ENCODE assay signal across 1 cellular context in genomic region chr5:84303315-84303714, GRCh38.
TF ChIP-seq lines count a peak whose summit lies in the region.

No MANE protein-coding gene starts in this region.

TF ChIP-seq in IMR-90, 13 proteins besides CTCF, POLR2A, EP300 and RAD21:
- TF ChIP-seq FOS (IDR thresholded peaks at IDR 0.05; ENCODE audit: low read depth, low read length) (peak; percentile 39; the same call in 1 of the 2 replicates), MXI1 (IDR thresholded peaks at IDR 0.05; ENCODE audit: borderline replicate concordance, low read depth, low read length) (no peak)
